Comparison of ENCODE assay signal across 9 cellular contexts in the genomic region with DNA sequence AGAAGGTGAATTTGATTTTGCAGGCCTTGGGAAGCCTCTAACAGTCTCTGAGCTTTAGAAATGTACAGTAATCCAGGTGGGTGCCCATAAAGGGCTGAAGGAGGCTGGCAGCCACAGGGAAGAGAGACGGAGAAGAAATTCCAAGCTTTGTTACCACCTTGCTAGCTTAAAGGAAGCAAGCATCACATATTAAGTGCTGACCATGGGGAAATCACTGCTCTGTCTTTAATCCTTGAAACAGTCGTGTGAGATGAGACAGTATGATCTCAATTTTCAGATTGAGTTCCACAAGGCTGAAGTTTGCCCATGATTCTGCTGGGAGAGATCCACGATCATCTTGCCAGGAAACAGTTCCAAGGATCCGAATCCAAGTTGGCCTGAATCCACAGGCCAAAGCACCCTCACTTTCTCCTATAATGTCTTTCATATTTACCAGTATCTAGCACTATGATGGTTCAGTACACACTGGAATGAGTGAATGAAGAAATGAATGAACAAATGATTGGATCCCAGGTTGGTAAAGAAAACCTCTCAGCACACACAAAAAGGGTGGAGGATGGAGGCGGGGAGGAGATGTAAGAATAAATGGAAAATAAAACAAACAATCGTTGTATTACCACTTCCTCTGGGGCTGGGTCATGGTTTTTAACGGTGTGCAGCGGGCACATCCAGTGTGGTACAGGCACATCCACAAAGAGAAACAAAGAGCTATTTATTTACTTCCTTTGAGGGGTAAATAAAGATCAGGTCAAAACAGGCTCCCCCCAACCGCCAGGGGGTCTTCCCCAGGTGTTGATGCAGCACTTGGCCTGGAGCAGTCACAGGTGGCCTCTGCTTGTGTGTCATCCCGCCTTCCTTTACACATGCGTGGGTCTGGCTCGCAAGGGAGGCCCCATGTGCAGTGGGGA. TPM values are rescaled to one million over a fixed set of nuclear protein-coding genes. Genes with fewer than 3 reads are reported as not detected.
DNase-seq lines count a peak whose midpoint lies in the region; ATAC-seq and TF ChIP-seq lines count a peak whose summit lies in the region.
"Had no signal": no experiment of that assay in that cellular context is flagged by ENCODE, and none has a peak within 500 bp of the region (broad histone marks: within the 10 kb centered on the region; RNA-seq: fewer than 3 reads in every experiment).

No MANE protein-coding gene starts in this region.

- peaks cover 83 to 89% of the 10 kb centered on the region in 2 donors for H3K4me1 Mint-ChIP-seq in immature natural killer cell

- H3K79me2 ChIP-seq in PC-9 (ENCODE audit: low read depth) = no peaks in the 10 kb centered on the region

- DNase-seq in activated CD8-positive, alpha-beta memory T cell treated with anti-CD3 and anti-CD28 coated beads for 1 hour (ENCODE audit: extremely low read depth in 1 of 2, low read depth in 1 of 2) = peak; percentile 40 to 42
- DNase-seq in immature natural killer cell (peak; percentile 53 to 58 (median 54)), HK-2 (ENCODE audit: unreplicated experiment) (no peak), SHP77 (lab: John Stamatoyannopoulos, UW) (no peak), PC-9 (no peak)

- no peaks in the 10 kb centered on the region for H4K20me1 ChIP-seq in BLaER1 treated with 17β-estradiol and CSF1 and Interleukin-3, amounts not matched to agents 10 nM and 100 nM
- H4K20me1 ChIP-seq in PC-9 (ENCODE audit: insufficient read depth) = no peaks in the 10 kb centered on the region

- peak overlapping the region in 10 of 11 experiments; percentile 18 to 98 (median 92); a peak in 20 of 22 replicates for H3K27ac ChIP-seq in BLaER1 treated with 17β-estradiol and CSF1 and Interleukin-3, amounts not matched to agents 10 nM and 100 nM
- H3K27ac ChIP-seq in PC-9 = no peak overlapping the region
- H3K27ac ChIP-seq: C4-2B had no signal

- H3K27me3 Mint-ChIP-seq in immature natural killer cell (ENCODE audit: low read depth in 3 of 3) = peaks cover 2 to 3% (median 3%) of the 10 kb centered on the region in 3 donors

- POLR2A ChIA-PET in PC-9 (lab: Charles Lee; ENCODE audit: unreplicated experiment) = no interaction called here

- CTCF ChIA-PET in PC-9 (lab: Charles Lee) = no interaction called here

- peaks cover 4 to 6% (median 6%) of the 10 kb centered on the region in 3 donors for H3K36me3 Mint-ChIP-seq in immature natural killer cell

- intact Hi-C loops in PC-9 (cut with micrococcal nuclease; ENCODE audit: unreplicated experiment) = no loop called here

- H3K9ac ChIP-seq in BLaER1 treated with 17β-estradiol and CSF1 and Interleukin-3, amounts not matched to agents 10 nM and 100 nM = peak overlapping the region in 9 of 11 experiments; percentile 48 to 89 (median 78); a peak in 18 of 22 replicates

- peak overlapping the region; percentile 88 to 98 (median 92) for H3K27ac Mint-ChIP-seq in immature natural killer cell

- H3K9me2 ChIP-seq in PC-9 (ENCODE audit: insufficient read depth) = no peaks in the 10 kb centered on the region

- TF ChIP-seq CTCF in PC-9 (conservative IDR thresholded peaks at IDR 0.05) = no peak

- peak; percentile 41 for ATAC-seq in HG02642 (IDR thresholded peaks at IDR 0.05; ENCODE audit: poor library complexity, unreplicated experiment)
- no peak for ATAC-seq in HG02571 (IDR thresholded peaks at IDR 0.05; ENCODE audit: unreplicated experiment)

- H3K4me3 Mint-ChIP-seq in immature natural killer cell = peak overlapping the region; percentile 70 to 87 (median 80)

- H3K9me3 ChIP-seq in BLaER1 treated with 17β-estradiol and CSF1 and Interleukin-3, amounts not matched to agents 10 nM and 100 nM (replicated peaks in 1 of 11) = no peaks in the 10 kb centered on the region; a peak in 1 of 22 replicates
- no peaks in the 10 kb centered on the region for H3K9me3 ChIP-seq in PC-9 (ENCODE audit: insufficient read depth, low read depth)

- peak overlapping the region; percentile 74 to 92 (median 85) for H3K4me2 ChIP-seq in BLaER1 treated with 17β-estradiol and CSF1 and Interleukin-3, amounts not matched to agents 10 nM and 100 nM
- no peak overlapping the region for H3K4me2 ChIP-seq in PC-9

- H3K4me1 ChIP-seq in BLaER1 treated with 17β-estradiol and CSF1 and Interleukin-3, amounts not matched to agents 10 nM and 100 nM = peaks cover 88 to 100% (median 97%) of the 10 kb centered on the region in 10 experiments
- H3K4me1 ChIP-seq in PC-9 (replicated peaks; ENCODE audit: insufficient read depth) = no peaks in the 10 kb centered on the region

- H2AFZ ChIP-seq in PC-9 = no peak overlapping the region

- peak overlapping the region in 3 of 10 experiments; percentile 23 to 46 (median 26); a peak in 7 of 20 replicates for H3K4me3 ChIP-seq in BLaER1 treated with 17β-estradiol and CSF1 and Interleukin-3, amounts not matched to agents 10 nM and 100 nM
- no peak overlapping the region for H3K4me3 ChIP-seq in PC-9

- BruUV-seq in PC-9 (replicated peaks; lab: Mats Ljungman, UMichigan) = no TSS peak

- H3F3A ChIP-seq in PC-9 (ENCODE audit: insufficient read depth, low read depth) = no peaks in the 10 kb centered on the region

- no peaks in the 10 kb centered on the region for H3K27me3 ChIP-seq in BLaER1 treated with 17β-estradiol and CSF1 and Interleukin-3, amounts not matched to agents 10 nM and 100 nM
- no peaks in the 10 kb centered on the region for H3K27me3 ChIP-seq in PC-9 (ENCODE audit: insufficient read depth, low read depth)

- H3K36me3 ChIP-seq in BLaER1 treated with 17β-estradiol and CSF1 and Interleukin-3, amounts not matched to agents 10 nM and 100 nM = peaks cover 0 to 20% (median 0%) of the 10 kb centered on the region in 11 experiments; a peak in 4 of 22 replicates
- H3K36me3 ChIP-seq in PC-9 (ENCODE audit: low read depth) = no peaks in the 10 kb centered on the region

- H3K9me3 Mint-ChIP-seq in immature natural killer cell = no peaks in the 10 kb centered on the region

RNA-seq across cellular contexts. Expression of a gene that starts 28.2 kb away (rescaled TPM):
- 10 to 100 TPM in 2 of 3 donors, 1 to 10 TPM in 1; 8.5 to 23.0 (median 14.6) TPM for polyA plus RNA-seq in immature natural killer cell
- 35.6 and 38.4 TPM in 2 replicates for total RNA-seq in PC-9 (2021)

Comparison
In these comparisons a context has a peak if more than half of its experiments do, and no peak if none do; other contexts are left out.
1. DNase-seq: peak in activated CD8-positive, alpha-beta memory T cell treated with anti-CD3 and anti-CD28 coated beads for 1 hour (2 of 2) and immature natural killer cell (3 of 3); none in HK-2 (single experiment), SHP77 (0 of 2) and PC-9 (0 of 2).